ENCODE assay signal across 30 cellular contexts in the genomic region with DNA sequence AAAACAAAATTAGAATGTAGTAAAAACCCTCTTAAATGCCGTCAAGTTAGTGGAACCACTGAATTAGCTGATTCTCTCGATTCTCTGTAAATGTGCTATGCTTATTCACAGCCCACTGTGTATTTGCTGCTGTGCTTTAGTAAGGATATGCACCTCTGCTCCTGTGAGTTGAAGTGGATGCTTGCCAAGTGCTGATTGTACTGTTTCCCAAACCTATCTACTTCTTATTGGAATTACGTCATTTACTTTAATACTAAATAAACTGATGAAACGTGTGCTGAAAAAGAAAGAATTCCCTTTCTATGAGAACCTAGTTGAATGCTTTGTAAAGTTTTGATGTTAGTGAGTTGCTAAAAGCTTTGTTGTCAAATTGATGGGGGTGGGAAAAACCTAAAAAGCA.
DNase-seq lines count a peak whose midpoint lies in the region; TF ChIP-seq lines count a peak whose summit lies in the region.
"Had no signal": no experiment of that assay in that cellular context is flagged by ENCODE, and none has a peak within 500 bp of the region (broad histone marks: within the 10 kb centered on the region; RNA-seq: fewer than 3 reads in every experiment).

No MANE protein-coding gene starts in this region.

- TF ChIP-seq POLR2A in thyroid gland (IDR thresholded peaks at IDR 0.05) = no peak

- H3K4me2 ChIP-seq in Karpas-422 (ENCODE audit: low read depth, low read length, poor library complexity, severe bottlenecking) = no peak overlapping the region
- H3K4me2 ChIP-seq: GM23338 had no signal

- intact Hi-C loops in thyroid gland (cut with DNase I) = no loop called here
- intact Hi-C loops in activated T-helper 1 cell treated with anti-CD3 and anti-CD28 coated beads, Interleukin-12 subunit alpha, Interleukin-12 subunit beta, Interleukin-2, Interleukin-4 antibody, amounts not matched to agents 30 ng/mL and 10 ng/mL and 1 ng/mL, durations not matched to agents 14 hours and 24 hours and 36 hours (cut with micrococcal nuclease) = no loop called here

- H3K27ac ChIP-seq in VCaP (peak overlapping the region; percentile 3; the same call in 1 of the 2 replicates), thyroid gland (peak overlapping the region; percentile 7 to 59 (median 43)), Karpas-422 (ENCODE audit: low read length) (no peak overlapping the region)
- H3K27ac ChIP-seq: adrenal gland, C4-2B, gastroesophageal sphincter, SK-N-MC, upper lobe of left lung had no signal

- H3K79me2 ChIP-seq in Karpas-422 (ENCODE audit: low read length) = no peaks in the 10 kb centered on the region

- H3K4me1 ChIP-seq in thyroid gland = peaks cover 5 to 15% of the 10 kb centered on the region in 2 donors
- no peaks in the 10 kb centered on the region for H3K4me1 ChIP-seq in Karpas-422 (ENCODE audit: low read length)
- H3K4me1 ChIP-seq: adrenal gland, gastroesophageal sphincter, upper lobe of left lung had no signal

- H3K9ac ChIP-seq in Karpas-422 (ENCODE audit: low read length) = no peak overlapping the region

- peaks cover 4% of the 10 kb centered on the region for H3K9me3 Mint-ChIP-seq in activated T-helper 1 cell treated with anti-CD3 and anti-CD28 coated beads, Interleukin-12 subunit alpha, Interleukin-12 subunit beta, Interleukin-2, Interleukin-4 antibody, amounts not matched to agents 30 ng/mL and 10 ng/mL and 1 ng/mL, durations not matched to agents 14 hours and 24 hours and 36 hours
- H3K9me3 Mint-ChIP-seq: activated CD4-positive, alpha-beta memory T cell treated with anti-CD3 and anti-CD28 coated beads, Interleukin-2, amount 10 ng/mL, durations not matched to agents 7 days and 5 days had no signal

- no peaks in the 10 kb centered on the region for H4K20me1 ChIP-seq in Karpas-422 (ENCODE audit: insufficient read depth, low read depth, low read length)

- H3K9me3 ChIP-seq in thyroid gland = no peaks in the 10 kb centered on the region
- H3K9me3 ChIP-seq in Karpas-422 (ENCODE audit: low read length) = peaks cover 8% of the 10 kb centered on the region
- H3K9me3 ChIP-seq: adrenal gland, gastroesophageal sphincter, upper lobe of left lung had no signal

- H3K27me3 Mint-ChIP-seq in activated T-helper 1 cell treated with anti-CD3 and anti-CD28 coated beads, Interleukin-12 subunit alpha, Interleukin-12 subunit beta, Interleukin-2, Interleukin-4 antibody, amounts not matched to agents 30 ng/mL and 10 ng/mL and 1 ng/mL, durations not matched to agents 14 hours and 24 hours and 36 hours (ENCODE audit: insufficient read depth) = no peaks in the 10 kb centered on the region
- H3K27me3 Mint-ChIP-seq: activated CD4-positive, alpha-beta memory T cell treated with anti-CD3 and anti-CD28 coated beads, Interleukin-2, amount 10 ng/mL, durations not matched to agents 7 days and 5 days; activated naive CD4-positive, alpha-beta T cell treated with anti-CD3 and anti-CD28 coated beads, Interleukin-2, amount 10 ng/mL, durations not matched to agents 7 days and 5 days; memory B cell; stimulated activated naive B cell treated with anti-CD40 and anti-IgM and Interleukin-4, amounts not matched to agents 10 μg/mL and 1 μg/mL and 100 μg/mL, for 72 hours had no signal

- peak; percentile 9 for DNase-seq in NCI-H345 (lab: John Stamatoyannopoulos, UW)
- no peak for DNase-seq in NCI-H345 treated with DMSO at 0.1 percent for 48 hours (lab: John Stamatoyannopoulos, UW; ENCODE audit: unreplicated experiment)
- DNase-seq in fibroblast of pulmonary artery (ENCODE audit: low read depth) = peak; percentile 36
- DNase-seq in thyroid gland = peak; percentile 54 to 65
- DNase-seq in stimulated activated naive CD4-positive, alpha-beta T cell (lab: John Stamatoyannopoulos, UW) = no peak
- no peak for DNase-seq in activated T-helper 1 cell treated with anti-CD3 and anti-CD28 coated beads, Interleukin-12 subunit alpha, Interleukin-12 subunit beta, Interleukin-2, Interleukin-4 antibody, amounts not matched to agents 30 ng/mL and 10 ng/mL and 1 ng/mL, durations not matched to agents 14 hours and 24 hours and 36 hours (ENCODE audit: low spot score)
- DNase-seq in Karpas-422 = no peak
- DNase-seq: 8988T; activated CD4-positive, alpha-beta memory T cell treated with anti-CD3 and anti-CD28 coated beads, Interleukin-2, amount 10 ng/mL, durations not matched to agents 7 days and 5 days; activated CD4-positive, CD25-positive, alpha-beta regulatory T cell treated with anti-CD3 and anti-CD28 coated beads, Interleukin-2, amount 50 U/mL, for 72 hours; activated CD8-positive, alpha-beta memory T cell treated with anti-CD3 and anti-CD28 coated beads, Interleukin-2, amount 50 U/mL, for 4 hours; activated naive CD4-positive, alpha-beta T cell treated with anti-CD3 and anti-CD28 coated beads, Interleukin-2, amount 10 ng/mL, durations not matched to agents 7 days and 5 days; DMS79 treated with DMSO at 0.1 percent for 48 hours; GDM1; HFFc6; hippocampal formation; NCI-H1436 treated with DMSO at 0.1 percent for 48 hours; NCI-H2081 treated with DMSO at 0.1 percent for 48 hours; NCI-H226; NCI-H82; nephron progenitor cell; stimulated activated naive B cell treated with anti-CD40 and anti-IgM and Interleukin-4, amounts not matched to agents 10 μg/mL and 1 μg/mL and 100 μg/mL, for 72 hours; upper lobe of left lung had no signal

- no peaks in the 10 kb centered on the region for H3K9me2 ChIP-seq in Karpas-422 (replicated peaks; ENCODE audit: insufficient read depth, low read length)

- no peak overlapping the region for H3K4me3 Mint-ChIP-seq in activated T-helper 1 cell treated with anti-CD3 and anti-CD28 coated beads, Interleukin-12 subunit alpha, Interleukin-12 subunit beta, Interleukin-2, Interleukin-4 antibody, amounts not matched to agents 30 ng/mL and 10 ng/mL and 1 ng/mL, durations not matched to agents 14 hours and 24 hours and 36 hours
- H3K4me3 Mint-ChIP-seq: activated CD4-positive, alpha-beta memory T cell treated with anti-CD3 and anti-CD28 coated beads, Interleukin-2, amount 10 ng/mL, durations not matched to agents 7 days and 5 days; activated naive CD4-positive, alpha-beta T cell treated with anti-CD3 and anti-CD28 coated beads, Interleukin-2, amount 10 ng/mL, durations not matched to agents 7 days and 5 days; GM23338; HFFc6; memory B cell; nephron progenitor cell; stimulated activated naive B cell treated with anti-CD40 and anti-IgM and Interleukin-4, amounts not matched to agents 10 μg/mL and 1 μg/mL and 100 μg/mL, for 72 hours had no signal

- H3K27ac Mint-ChIP-seq in activated T-helper 1 cell treated with anti-CD3 and anti-CD28 coated beads, Interleukin-12 subunit alpha, Interleukin-12 subunit beta, Interleukin-2, Interleukin-4 antibody, amounts not matched to agents 30 ng/mL and 10 ng/mL and 1 ng/mL, durations not matched to agents 14 hours and 24 hours and 36 hours = no peak overlapping the region
- H3K27ac Mint-ChIP-seq: activated CD4-positive, alpha-beta memory T cell treated with anti-CD3 and anti-CD28 coated beads, Interleukin-2, amount 10 ng/mL, durations not matched to agents 7 days and 5 days; activated naive CD4-positive, alpha-beta T cell treated with anti-CD3 and anti-CD28 coated beads, Interleukin-2, amount 10 ng/mL, durations not matched to agents 7 days and 5 days; GM23338; HFFc6; memory B cell; nephron progenitor cell; stimulated activated naive B cell treated with anti-CD40 and anti-IgM and Interleukin-4, amounts not matched to agents 10 μg/mL and 1 μg/mL and 100 μg/mL, for 72 hours had no signal

- H3K27me3 ChIP-seq in thyroid gland (no peaks in the 10 kb centered on the region), Karpas-422 (ENCODE audit: low read length) (no peaks in the 10 kb centered on the region)
- H3K27me3 ChIP-seq: adrenal gland, gastroesophageal sphincter, upper lobe of left lung had no signal

- no peak overlapping the region for H2AFZ ChIP-seq in Karpas-422 (ENCODE audit: low read length)
- H2AFZ ChIP-seq: GM23338 had no signal

- TF ChIP-seq CTCF in VCaP (conservative IDR thresholded peaks at IDR 0.05) = no peak
- no peak for TF ChIP-seq CTCF in fibroblast of pulmonary artery (IDR thresholded peaks at IDR 0.05; ENCODE audit: low read length, missing control alignments)
- no peak for TF ChIP-seq CTCF in thyroid gland (IDR thresholded peaks at IDR 0.05)

- no peaks in the 10 kb centered on the region for H3K36me3 ChIP-seq in thyroid gland
- no peaks in the 10 kb centered on the region for H3K36me3 ChIP-seq in Karpas-422 (ENCODE audit: insufficient read depth, low read length)
- H3K36me3 ChIP-seq: adrenal gland, gastroesophageal sphincter, upper lobe of left lung had no signal

- H3K4me1 Mint-ChIP-seq in activated T-helper 1 cell treated with anti-CD3 and anti-CD28 coated beads, Interleukin-12 subunit alpha, Interleukin-12 subunit beta, Interleukin-2, Interleukin-4 antibody, amounts not matched to agents 30 ng/mL and 10 ng/mL and 1 ng/mL, durations not matched to agents 14 hours and 24 hours and 36 hours (ENCODE audit: low read depth) = no peaks in the 10 kb centered on the region
- H3K4me1 Mint-ChIP-seq: activated CD4-positive, alpha-beta memory T cell treated with anti-CD3 and anti-CD28 coated beads, Interleukin-2, amount 10 ng/mL, durations not matched to agents 7 days and 5 days; activated naive CD4-positive, alpha-beta T cell treated with anti-CD3 and anti-CD28 coated beads, Interleukin-2, amount 10 ng/mL, durations not matched to agents 7 days and 5 days; memory B cell; nephron progenitor cell had no signal

- H3K36me3 Mint-ChIP-seq in activated T-helper 1 cell treated with anti-CD3 and anti-CD28 coated beads, Interleukin-12 subunit alpha, Interleukin-12 subunit beta, Interleukin-2, Interleukin-4 antibody, amounts not matched to agents 30 ng/mL and 10 ng/mL and 1 ng/mL, durations not matched to agents 14 hours and 24 hours and 36 hours (ENCODE audit: low read depth) = no peaks in the 10 kb centered on the region
- H3K36me3 Mint-ChIP-seq: activated naive CD4-positive, alpha-beta T cell treated with anti-CD3 and anti-CD28 coated beads, Interleukin-2, amount 10 ng/mL, durations not matched to agents 7 days and 5 days; memory B cell had no signal

- H3K4me3 ChIP-seq in fibroblast of pulmonary artery (replicated peaks; ENCODE audit: low read depth, low read length) (no peak overlapping the region), thyroid gland (replicated peaks in 1 of 3) (no peak overlapping the region), Karpas-422 (ENCODE audit: low read length) (no peak overlapping the region)
- H3K4me3 ChIP-seq: adrenal gland, gastroesophageal sphincter, GM23338, SK-N-MC, upper lobe of left lung had no signal

- 26 to 29% methylated on average over 4 of the region's 4 CpGs for WGBS in thyroid gland, 2 donors

Comparison
In these comparisons a context has a peak if more than half of its experiments do, and no peak if none do; other contexts are left out.
1. DNase-seq: peak in NCI-H345 (single experiment), fibroblast of pulmonary artery (single experiment) and thyroid gland (2 of 2); none in NCI-H345 treated with DMSO at 0.1 percent for 48 hours (single experiment), stimulated activated naive CD4-positive, alpha-beta T cell (0 of 6), activated T-helper 1 cell treated with anti-CD3 and anti-CD28 coated beads, Interleukin-12 subunit alpha, Interleukin-12 subunit beta, Interleukin-2, Interleukin-4 antibody, amounts not matched to agents 30 ng/mL and 10 ng/mL and 1 ng/mL, durations not matched to agents 14 hours and 24 hours and 36 hours (single experiment) and Karpas-422 (single experiment).